In genomic region chr1:9900142-9901043, GRCh38 we compare ENCODE assay signal across 8 cellular contexts. TPM values are rescaled to one million over a fixed set of nuclear protein-coding genes. Genes with fewer than 3 reads are reported as not detected.
DNase-seq lines count a peak whose midpoint lies in the region; ATAC-seq lines count a peak whose summit lies in the region.

No MANE protein-coding gene starts in this region.

- no peak overlapping the region for H3K4me3 ChIP-seq in aorta (ENCODE audit: low read length in 2 of 2)

- no peaks in the 10 kb centered on the region for H3K27me3 ChIP-seq in aorta (ENCODE audit: control insufficient read depth in 1 of 2, insufficient read depth in 2 of 2, low read length in 1 of 2)

- H3K9me3 Mint-ChIP-seq in activated naive CD8-positive, alpha-beta T cell treated with anti-CD3 and anti-CD28 coated beads, Interleukin-2, amount 50 U/mL, for 24 hours = no peaks in the 10 kb centered on the region
- no peaks in the 10 kb centered on the region for H3K9me3 Mint-ChIP-seq in activated naive CD8-positive, alpha-beta T cell treated with anti-CD3 and anti-CD28 coated beads for 36 hours
- no peaks in the 10 kb centered on the region for H3K9me3 Mint-ChIP-seq in memory B cell

- H3K9me3 ChIP-seq in aorta (ENCODE audit: control insufficient read depth, low read length) = no peaks in the 10 kb centered on the region

- DNase-seq in activated naive CD8-positive, alpha-beta T cell treated with anti-CD3 and anti-CD28 coated beads, Interleukin-2, amount 50 U/mL, for 24 hours = no peak
- no peak for DNase-seq in activated naive CD8-positive, alpha-beta T cell treated with anti-CD3 and anti-CD28 coated beads for 36 hours
- DNase-seq in amygdala (lab: John Stamatoyannopoulos, UW) (peak in 39 of 56 donors; percentile 16 to 72 (median 41)), memory B cell (ENCODE audit: low spot score in 2 of 2) (peak; percentile 25 to 35), aorta (peak; percentile 82 to 88), SW 1271 (lab: John Stamatoyannopoulos, UW) (no peak)
- no peak for DNase-seq in activated CD8-positive, alpha-beta memory T cell treated with anti-CD3 and anti-CD28 coated beads for 24 hours

- no peak overlapping the region for H3K27ac Mint-ChIP-seq in activated naive CD8-positive, alpha-beta T cell treated with anti-CD3 and anti-CD28 coated beads, Interleukin-2, amount 50 U/mL, for 24 hours
- H3K27ac Mint-ChIP-seq in activated naive CD8-positive, alpha-beta T cell treated with anti-CD3 and anti-CD28 coated beads for 36 hours = no peak overlapping the region
- H3K27ac Mint-ChIP-seq in memory B cell = peak overlapping the region; percentile 76

- peak overlapping the region; percentile 25 for H3K4me3 Mint-ChIP-seq in activated naive CD8-positive, alpha-beta T cell treated with anti-CD3 and anti-CD28 coated beads, Interleukin-2, amount 50 U/mL, for 24 hours
- H3K4me3 Mint-ChIP-seq in activated naive CD8-positive, alpha-beta T cell treated with anti-CD3 and anti-CD28 coated beads for 36 hours = no peak overlapping the region
- H3K4me3 Mint-ChIP-seq in memory B cell = peak overlapping the region; percentile 84

- 17% methylated on average over 18 of the region's 18 CpGs for WGBS in aorta, 2 donors

- ATAC-seq in activated naive CD8-positive, alpha-beta T cell treated with anti-CD3 and anti-CD28 coated beads, Interleukin-2, amount 50 U/mL, for 24 hours = no peak
- peak; percentile 99 for ATAC-seq in memory B cell (ENCODE audit: low read depth)
- peak; percentile 92 for ATAC-seq in aorta (ENCODE audit: low FRiP score)
- no peak for ATAC-seq in GM21526 (IDR thresholded peaks at IDR 0.05; ENCODE audit: low FRiP score, unreplicated experiment)

- H3K4me1 Mint-ChIP-seq in activated naive CD8-positive, alpha-beta T cell treated with anti-CD3 and anti-CD28 coated beads, Interleukin-2, amount 50 U/mL, for 24 hours = peaks cover 20% of the 10 kb centered on the region
- H3K4me1 Mint-ChIP-seq in activated naive CD8-positive, alpha-beta T cell treated with anti-CD3 and anti-CD28 coated beads for 36 hours = peaks cover 18% of the 10 kb centered on the region
- H3K4me1 Mint-ChIP-seq in memory B cell = peaks cover 19% of the 10 kb centered on the region

- peak overlapping the region in 1 of 2 donors; percentile 67 for H3K27ac ChIP-seq in aorta (ENCODE audit: low read depth in 1 of 2, low read length in 2 of 2)

- H3K36me3 ChIP-seq in aorta (ENCODE audit: control insufficient read depth in 1 of 2, insufficient read depth in 2 of 2, low read length in 1 of 2) = no peaks in the 10 kb centered on the region

- no peaks in the 10 kb centered on the region for H3K36me3 Mint-ChIP-seq in activated naive CD8-positive, alpha-beta T cell treated with anti-CD3 and anti-CD28 coated beads, Interleukin-2, amount 50 U/mL, for 24 hours (ENCODE audit: low read depth)
- no peaks in the 10 kb centered on the region for H3K36me3 Mint-ChIP-seq in activated naive CD8-positive, alpha-beta T cell treated with anti-CD3 and anti-CD28 coated beads for 36 hours
- H3K36me3 Mint-ChIP-seq in memory B cell = no peaks in the 10 kb centered on the region

- H3K4me1 ChIP-seq in aorta (ENCODE audit: control insufficient read depth in 1 of 2, insufficient read depth in 2 of 2, low read length in 2 of 2) = peaks cover 0 to 4% of the 10 kb centered on the region in 2 donors

- H3K27me3 Mint-ChIP-seq in activated naive CD8-positive, alpha-beta T cell treated with anti-CD3 and anti-CD28 coated beads, Interleukin-2, amount 50 U/mL, for 24 hours = no peaks in the 10 kb centered on the region
- no peaks in the 10 kb centered on the region for H3K27me3 Mint-ChIP-seq in activated naive CD8-positive, alpha-beta T cell treated with anti-CD3 and anti-CD28 coated beads for 36 hours
- H3K27me3 Mint-ChIP-seq in memory B cell = no peaks in the 10 kb centered on the region

- intact Hi-C loops in aorta (cut with DNase I) = no loop called here

RNA-seq across cellular contexts. Expression of gene CTNNBIP1, which starts 9.7 kb away (rescaled TPM):
- total RNA-seq in activated naive CD8-positive, alpha-beta T cell treated with anti-CD3 and anti-CD28 coated beads for 36 hours = 1 to 10 TPM; 8.0 to 8.6 TPM
- 10 to 100 TPM; 17.5 to 18.8 TPM for total RNA-seq in aorta
- polyA plus RNA-seq in aorta = 10 to 100 TPM in 1 of 2 donors, 1 to 10 TPM in 1; 8.4 to 11.1 TPM

RNA-seq across cellular contexts. Expression of gene LZIC, which starts 42.8 kb away (rescaled TPM):
- total RNA-seq in activated naive CD8-positive, alpha-beta T cell treated with anti-CD3 and anti-CD28 coated beads for 36 hours = 10 to 100 TPM; 30.9 to 31.4 TPM
- total RNA-seq in aorta = 10 to 100 TPM; 25.8 to 30.7 TPM
- polyA plus RNA-seq in aorta = 10 to 100 TPM; 14.7 to 23.4 TPM

RNA-seq across cellular contexts. Expression of gene NMNAT1, which starts 42.9 kb away (rescaled TPM):
- 1 to 10 TPM; 7.9 to 9.4 TPM for total RNA-seq in activated naive CD8-positive, alpha-beta T cell treated with anti-CD3 and anti-CD28 coated beads for 36 hours
- 10 to 100 TPM in 1 of 2 donors, 1 to 10 TPM in 1; 5.7 to 11.2 TPM for total RNA-seq in aorta
- 1 to 10 TPM; 3.3 to 4.5 TPM for polyA plus RNA-seq in aorta

Comparison
In these comparisons a context has a peak if more than half of its experiments do, and no peak if none do; other contexts are left out.
1. ATAC-seq: peak in memory B cell (single experiment) and aorta (single experiment); none in activated naive CD8-positive, alpha-beta T cell treated with anti-CD3 and anti-CD28 coated beads, Interleukin-2, amount 50 U/mL, for 24 hours (single experiment) and GM21526 (single experiment).
2. DNase-seq: peak in amygdala (39 of 56), memory B cell (2 of 2) and aorta (2 of 2); none in activated naive CD8-positive, alpha-beta T cell treated with anti-CD3 and anti-CD28 coated beads, Interleukin-2, amount 50 U/mL, for 24 hours (single experiment), activated naive CD8-positive, alpha-beta T cell treated with anti-CD3 and anti-CD28 coated beads for 36 hours (single experiment), SW 1271 (0 of 2) and activated CD8-positive, alpha-beta memory T cell treated with anti-CD3 and anti-CD28 coated beads for 24 hours (single experiment).